8 cellular contexts compared by ENCODE assay signal in the genomic region with DNA sequence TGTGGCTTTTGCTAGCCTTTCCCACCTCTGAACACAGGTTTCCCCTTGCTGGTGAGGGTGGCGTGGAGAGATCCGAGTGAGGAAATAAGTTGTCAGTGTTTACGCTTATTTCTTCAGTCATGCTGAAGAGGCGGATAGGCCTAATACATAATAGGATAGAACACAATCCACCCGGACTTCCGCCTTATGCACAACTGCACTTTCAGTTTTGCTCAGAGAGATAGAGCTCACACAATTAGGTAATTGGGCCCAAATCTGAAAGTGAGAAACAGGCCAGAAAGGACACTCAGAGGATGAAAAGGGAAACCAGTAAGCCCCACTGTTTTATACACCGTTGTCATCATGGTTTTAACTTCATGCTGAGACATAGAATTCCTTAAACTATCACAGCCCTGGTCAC. TPM values are rescaled to one million over a fixed set of nuclear protein-coding genes. Genes with fewer than 3 reads are reported as not detected.
DNase-seq lines count a peak whose midpoint lies in the region; ATAC-seq and TF ChIP-seq lines count a peak whose summit lies in the region.
"Not testable (repeated sequence)": the region's sequence is repeated elsewhere in the genome, so short reads cannot be mapped to it uniquely, and the experiment has no call there.

No MANE protein-coding gene starts in this region.

- not testable (repeated sequence) for H3K36me3 ChIP-seq in mucosa of descending colon (ENCODE audit: low read depth)

- not testable (repeated sequence) for TF ChIP-seq CTCF in CD4-positive, alpha-beta T cell (IDR thresholded peaks at IDR 0.05); mucosa of descending colon (IDR thresholded peaks at IDR 0.05)

- H3K27me3 ChIP-seq in CD4-positive, alpha-beta T cell (ENCODE audit: control insufficient read depth, insufficient read depth, low read length), result not testable (repeated sequence)

- not testable (repeated sequence) for H3K9me3 Mint-ChIP-seq in CD4-positive, alpha-beta T cell

- H3K4me1 Mint-ChIP-seq in CD4-positive, alpha-beta T cell (ENCODE audit: low read depth), result peaks cover 13% of the 10 kb centered on the region
- H3K4me1 Mint-ChIP-seq in T-helper 17 cell, result not testable (repeated sequence)

- not testable (repeated sequence) for H3K4me3 Mint-ChIP-seq in CD4-positive, alpha-beta T cell; T-helper 17 cell

- CTCF ChIA-PET in CD4-positive, alpha-beta T cell (lab: Charles Lee), result not testable (repeated sequence)

- not testable (repeated sequence) for DNase-seq in CD4-positive, alpha-beta T cell; T-helper 17 cell; mucosa of descending colon

- H3K27ac Mint-ChIP-seq in CD4-positive, alpha-beta T cell; T-helper 17 cell: not testable (repeated sequence)

- peak; percentile 40 for ATAC-seq in CD4-positive, alpha-beta T cell (ENCODE audit: poor library complexity)
- ATAC-seq in GM18870 (IDR thresholded peaks at IDR 0.05; ENCODE audit: unreplicated experiment) (peak; percentile 82), GM19463 (IDR thresholded peaks at IDR 0.05; ENCODE audit: unreplicated experiment) (peak; percentile 69), GM21786 (IDR thresholded peaks at IDR 0.05; ENCODE audit: unreplicated experiment) (peak; percentile 83), HG02970 (IDR thresholded peaks at IDR 0.05; ENCODE audit: low FRiP score, unreplicated experiment) (peak; percentile 53), HG03280 (IDR thresholded peaks at IDR 0.05; ENCODE audit: unreplicated experiment) (peak; percentile 73), T-helper 17 cell (peak; percentile 57), mucosa of descending colon (peak; percentile 11)

- H3K27ac ChIP-seq in CD4-positive, alpha-beta T cell (ENCODE audit: low read depth, low read length), result not testable (repeated sequence)

- H3K36me3 Mint-ChIP-seq in CD4-positive, alpha-beta T cell (ENCODE audit: low read depth); T-helper 17 cell (ENCODE audit: low read depth): not testable (repeated sequence)

- H3K27me3 Mint-ChIP-seq in CD4-positive, alpha-beta T cell; T-helper 17 cell: not testable (repeated sequence)

- intact Hi-C loops in CD4-positive, alpha-beta T cell (cut with DNase I, micrococcal nuclease); mucosa of descending colon (cut with DNase I, micrococcal nuclease): not testable (repeated sequence)

- H3K9me3 ChIP-seq in CD4-positive, alpha-beta T cell (ENCODE audit: control insufficient read depth, low read length); T-helper 17 cell (ENCODE audit: control insufficient read depth, low read length, poor library complexity, severe bottlenecking); mucosa of descending colon: not testable (repeated sequence)

- not testable (repeated sequence) for H3K4me1 ChIP-seq in mucosa of descending colon (ENCODE audit: low read depth)

- H3K4me3 ChIP-seq in mucosa of descending colon, result not testable (repeated sequence)

- POLR2A ChIA-PET in CD4-positive, alpha-beta T cell (lab: Charles Lee), result not testable (repeated sequence)

RNA-seq across cellular contexts. Expression of gene PBDC1, which starts 29.7 kb away (rescaled TPM):
- total RNA-seq in CD4-positive, alpha-beta T cell, result 10 to 100 TPM; 14.1 to 16.6 TPM
- total RNA-seq in T-helper 17 cell (10 to 100 TPM; 16.9 to 20.0 TPM), mucosa of descending colon (10 to 100 TPM; 23.0 to 25.7 (median 24.3) TPM)

Comparison
In these comparisons a context has a peak if more than half of its experiments do, and no peak if none do; other contexts are left out.
1. ATAC-seq: peak in every context shown above with its lines; median percentile 83 in GM21786; 82 in GM18870; 73 in HG03280; 69 in GM19463; 57 in T-helper 17 cell; 53 in HG02970; 40 in CD4-positive, alpha-beta T cell; 11 in mucosa of descending colon.